In the genomic region with DNA sequence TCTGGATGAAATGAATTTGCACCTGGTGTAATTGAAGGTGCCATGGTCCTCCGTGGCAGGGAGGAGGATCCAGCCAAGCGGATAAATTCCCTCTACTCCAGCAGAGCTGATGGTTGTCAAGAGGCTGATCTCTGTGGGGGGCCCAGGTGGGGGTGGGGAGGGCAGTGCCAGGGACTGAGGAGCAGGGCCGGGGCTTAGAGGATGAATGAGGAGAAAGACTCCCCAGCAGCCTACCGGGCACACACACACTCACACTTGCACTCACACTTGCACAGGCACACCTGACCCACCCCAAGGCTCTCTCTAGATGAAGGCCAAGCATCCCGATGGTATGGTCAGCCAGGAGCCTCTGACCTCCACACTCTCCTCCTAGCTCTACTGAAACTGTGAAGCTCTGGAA, we compare ENCODE assay signal across 16 cellular contexts.
"Had no signal": no experiment of that assay in that cellular context is flagged by ENCODE, and none has a peak within 500 bp of the region (broad histone marks: within the 10 kb centered on the region; RNA-seq: fewer than 3 reads in every experiment).

No MANE protein-coding gene starts in this region.

- H3K36me3 Mint-ChIP-seq: activated naive CD4-positive, alpha-beta T cell treated with anti-CD3 and anti-CD28 coated beads, Interleukin-2, amount 50 U/mL, for 72 hours; stimulated activated naive B cell treated with anti-CD40 and anti-IgM and Interleukin-4, amounts not matched to agents 10 μg/mL and 1 μg/mL and 100 μg/mL, for 72 hours had no signal

- H3K4me3 ChIP-seq: hepatocyte, thyroid gland had no signal

- H3K9me3 ChIP-seq: neutrophil, thyroid gland had no signal

- H3K9ac ChIP-seq: parathyroid adenoma had no signal

- H3K27ac ChIP-seq: hepatocyte, neutrophil, parathyroid adenoma, thyroid gland had no signal

- DNase-seq: activated B cell treated with CpG ODN at 0.5 μM for 24 hours; activated CD4-positive, alpha-beta T cell treated with anti-CD3 and anti-CD28 coated beads, Interleukin-2, amount 10 ng/mL, durations not matched to agents 24 days and 14 days; activated CD8-positive, alpha-beta memory T cell treated with anti-CD3 and anti-CD28 coated beads, Interleukin-2, amount 50 U/mL, for 48 hours; activated gamma-delta T cell; activated T-cell treated with anti-CD3 and anti-CD28 coated beads, Interleukin-2, amount 50 U/mL, for 72 hours; kidney glomerular epithelial cell; stimulated activated CD4-positive, alpha-beta T cell treated with anti-CD3 and anti-CD28 coated beads, Interleukin-4, amount 100 ng/mL, for 1 hour; stimulated activated naive B cell treated with anti-CD40 and anti-IgM and Interleukin-4, amounts not matched to agents 10 μg/mL and 1 μg/mL and 100 μg/mL, for 72 hours; thyroid gland had no signal

- H3K9me3 Mint-ChIP-seq: activated B cell treated with CpG ODN at 0.5 μM for 24 hours; activated CD4-positive, alpha-beta T cell treated with anti-CD3 and anti-CD28 coated beads, Interleukin-2, amount 10 ng/mL, durations not matched to agents 24 days and 14 days; activated naive CD4-positive, alpha-beta T cell treated with anti-CD3 and anti-CD28 coated beads, Interleukin-2, amount 50 U/mL, for 72 hours; activated T-cell treated with anti-CD3 and anti-CD28 coated beads, Interleukin-2, amount 50 U/mL, for 72 hours had no signal

- H3K27ac Mint-ChIP-seq: activated B cell treated with CpG ODN at 0.5 μM for 24 hours; activated CD4-positive, alpha-beta T cell treated with anti-CD3 and anti-CD28 coated beads, Interleukin-2, amount 10 ng/mL, durations not matched to agents 24 days and 14 days; activated naive CD4-positive, alpha-beta T cell treated with anti-CD3 and anti-CD28 coated beads, Interleukin-2, amount 50 U/mL, for 72 hours; activated T-cell treated with anti-CD3 and anti-CD28 coated beads, Interleukin-2, amount 50 U/mL, for 72 hours; stimulated activated naive B cell treated with anti-CD40 and anti-IgM and Interleukin-4, amounts not matched to agents 10 μg/mL and 1 μg/mL and 100 μg/mL, for 72 hours had no signal

- H3K36me3 ChIP-seq: neutrophil, thyroid gland had no signal

- H3K4me1 Mint-ChIP-seq: activated B cell treated with CpG ODN at 0.5 μM for 24 hours; activated CD4-positive, alpha-beta T cell treated with anti-CD3 and anti-CD28 coated beads, Interleukin-2, amount 10 ng/mL, durations not matched to agents 24 days and 14 days; stimulated activated naive B cell treated with anti-CD40 and anti-IgM and Interleukin-4, amounts not matched to agents 10 μg/mL and 1 μg/mL and 100 μg/mL, for 72 hours had no signal

- ATAC-seq: activated naive CD4-positive, alpha-beta T cell treated with anti-CD3 and anti-CD28 coated beads, Interleukin-2, amount 50 U/mL, for 72 hours; activated T-cell treated with anti-CD3 and anti-CD28 coated beads, Interleukin-2, amount 50 U/mL, for 72 hours; esophagus mucosa; stimulated activated naive B cell treated with anti-CD40 and anti-IgM and Interleukin-4, amounts not matched to agents 10 μg/mL and 1 μg/mL and 100 μg/mL, for 72 hours had no signal

- H3K4me1 ChIP-seq: parathyroid adenoma, thyroid gland had no signal

- H3K4me3 Mint-ChIP-seq: activated B cell treated with CpG ODN at 0.5 μM for 24 hours; activated CD4-positive, alpha-beta T cell treated with anti-CD3 and anti-CD28 coated beads, Interleukin-2, amount 10 ng/mL, durations not matched to agents 24 days and 14 days; activated T-cell treated with anti-CD3 and anti-CD28 coated beads, Interleukin-2, amount 50 U/mL, for 72 hours; stimulated activated naive B cell treated with anti-CD40 and anti-IgM and Interleukin-4, amounts not matched to agents 10 μg/mL and 1 μg/mL and 100 μg/mL, for 72 hours had no signal

- FAIRE-seq: TTC549, urothelium cell line had no signal
